15 cellular contexts compared by ENCODE assay signal in genomic region chr19:38554676-38555141, GRCh38.
"Had no signal": no experiment of that assay in that cellular context is flagged by ENCODE, and none has a peak within 500 bp of the region (broad histone marks: within the 10 kb centered on the region; RNA-seq: fewer than 3 reads in every experiment).

No MANE protein-coding gene starts in this region.

- H2AFZ ChIP-seq: hepatocyte, parathyroid adenoma had no signal

- H3K4me2 ChIP-seq: hepatocyte had no signal

- H3K4me1 ChIP-seq: body of pancreas, colonic mucosa, esophagus muscularis mucosa, parathyroid adenoma had no signal

- H3K36me3 ChIP-seq: colonic mucosa, esophagus muscularis mucosa, thyroid gland had no signal

- H3K27ac ChIP-seq: body of pancreas, colonic mucosa, esophagus muscularis mucosa, hepatocyte, parathyroid adenoma, thyroid gland had no signal

- H3K9me3 Mint-ChIP-seq: activated CD4-positive, alpha-beta T cell treated with anti-CD3 and anti-CD28 coated beads, Interleukin-2, amount 10 ng/mL, durations not matched to agents 24 days and 14 days; activated T-cell treated with anti-CD3 and anti-CD28 coated beads, Interleukin-2, amount 50 U/mL, for 24 hours; stimulated activated effector memory CD8-positive, alpha-beta T cell treated with anti-CD3 and anti-CD28 coated beads, Interleukin-12 subunit alpha, Interleukin-12 subunit beta, amount 100 ng/mL, for 72 hours had no signal

- ATAC-seq: body of pancreas; left lobe of liver; stimulated activated effector memory CD8-positive, alpha-beta T cell treated with anti-CD3 and anti-CD28 coated beads, Interleukin-12 subunit alpha, Interleukin-12 subunit beta, amount 100 ng/mL, for 72 hours had no signal

- H3K4me3 ChIP-seq: body of pancreas, colonic mucosa, esophagus muscularis mucosa, hepatocyte, thyroid gland had no signal

- H3K9me3 ChIP-seq: body of pancreas, colonic mucosa, esophagus muscularis mucosa, thyroid gland had no signal

- DNase-seq: activated CD4-positive, alpha-beta T cell treated with anti-CD3 and anti-CD28 coated beads, Interleukin-2, amount 10 ng/mL, durations not matched to agents 24 days and 14 days; activated effector memory CD4-positive, alpha-beta T cell treated with anti-CD3 and anti-CD28 coated beads, Interleukin-2, amount 50 U/mL, for 16 hours; activated T-cell treated with anti-CD3 and anti-CD28 coated beads, Interleukin-2, amount 50 U/mL, for 24 hours; amniotic stem cell; body of pancreas; caudate nucleus; colonic mucosa; islet precursor cell; thyroid gland had no signal

- H3K79me2 ChIP-seq: hepatocyte, parathyroid adenoma had no signal

- H3K9ac ChIP-seq: parathyroid adenoma had no signal

- H3K4me3 Mint-ChIP-seq: activated CD4-positive, alpha-beta T cell treated with anti-CD3 and anti-CD28 coated beads, Interleukin-2, amount 10 ng/mL, durations not matched to agents 24 days and 14 days; activated naive CD8-positive, alpha-beta T cell; activated T-cell treated with anti-CD3 and anti-CD28 coated beads, Interleukin-2, amount 50 U/mL, for 24 hours; stimulated activated effector memory CD8-positive, alpha-beta T cell treated with anti-CD3 and anti-CD28 coated beads, Interleukin-12 subunit alpha, Interleukin-12 subunit beta, amount 100 ng/mL, for 72 hours had no signal

- H3K27me3 ChIP-seq: body of pancreas, colonic mucosa, hepatocyte, thyroid gland had no signal

- H3K36me3 Mint-ChIP-seq: activated naive CD8-positive, alpha-beta T cell had no signal

- H3K27ac Mint-ChIP-seq: activated CD4-positive, alpha-beta T cell treated with anti-CD3 and anti-CD28 coated beads, Interleukin-2, amount 10 ng/mL, durations not matched to agents 24 days and 14 days; activated naive CD8-positive, alpha-beta T cell; activated T-cell treated with anti-CD3 and anti-CD28 coated beads, Interleukin-2, amount 50 U/mL, for 24 hours; stimulated activated effector memory CD8-positive, alpha-beta T cell treated with anti-CD3 and anti-CD28 coated beads, Interleukin-12 subunit alpha, Interleukin-12 subunit beta, amount 100 ng/mL, for 72 hours had no signal
